ENCODE assay signal across 32 cellular contexts in genomic region chr9:121383715-121384114, GRCh38. TPM values are rescaled to one million over a fixed set of nuclear protein-coding genes. Genes with fewer than 3 reads are reported as not detected.
DNase-seq lines count a peak whose midpoint lies in the region; ATAC-seq, FAIRE-seq and TF ChIP-seq lines count a peak whose summit lies in the region.
"Had no signal": no experiment of that assay in that cellular context is flagged by ENCODE, and none has a peak within 500 bp of the region (broad histone marks: within the 10 kb centered on the region; RNA-seq: fewer than 3 reads in every experiment).

No MANE protein-coding gene starts in this region.

- H3K27me3 ChIP-seq in astrocyte (ENCODE audit: insufficient read depth, low read length) = no peaks in the 10 kb centered on the region
- H3K27me3 ChIP-seq in hepatocyte = no peaks in the 10 kb centered on the region
- no peaks in the 10 kb centered on the region for H3K27me3 ChIP-seq in left lung
- H3K27me3 ChIP-seq: right atrium auricular region, upper lobe of right lung had no signal

- intact Hi-C loops in left lung (cut with DNase I) = no loop called here

- H3K27ac Mint-ChIP-seq in astrocyte (ENCODE audit: unreplicated experiment) = no peak overlapping the region
- H3K27ac Mint-ChIP-seq: activated CD8-positive, alpha-beta memory T cell treated with anti-CD3 and anti-CD28 coated beads, Interleukin-2, amount 10 ng/mL, durations not matched to agents 7 days and 5 days; activated naive CD8-positive, alpha-beta T cell treated with anti-CD3 and anti-CD28 coated beads for 36 hours; CD4-positive, alpha-beta T cell; stimulated activated naive B cell treated with anti-CD40 and anti-IgM and Interleukin-4, amounts not matched to agents 10 μg/mL and 1 μg/mL and 100 μg/mL, for 72 hours had no signal

- H3K79me2 ChIP-seq in astrocyte (ENCODE audit: insufficient read depth, low read length) (no peaks in the 10 kb centered on the region), hepatocyte (no peaks in the 10 kb centered on the region)

- H3K9me2 ChIP-seq in hepatocyte (replicated peaks; ENCODE audit: insufficient read depth) = no peaks in the 10 kb centered on the region

- no peak for FAIRE-seq in astrocyte (lab: Jason Lieb, UNC)
- FAIRE-seq: A549, D721Med, GM19239, islet of Langerhans, small intestine had no signal

- H3K36me3 ChIP-seq in astrocyte (ENCODE audit: insufficient read depth, low read length) = no peaks in the 10 kb centered on the region
- no peaks in the 10 kb centered on the region for H3K36me3 ChIP-seq in hepatocyte (replicated peaks; ENCODE audit: insufficient read depth, low read depth)
- no peaks in the 10 kb centered on the region for H3K36me3 ChIP-seq in left lung
- H3K36me3 ChIP-seq: right atrium auricular region, upper lobe of right lung had no signal

- no peaks in the 10 kb centered on the region for H4K20me1 ChIP-seq in astrocyte (ENCODE audit: insufficient read depth, low read length)
- no peaks in the 10 kb centered on the region for H4K20me1 ChIP-seq in hepatocyte (ENCODE audit: insufficient read depth, poor library complexity, severe bottlenecking)

- WGBS in hepatocyte (ENCODE audit: low lambda C conversion rate, missing lambda C conversion rate) = 79% methylated on average over 6 of the region's 6 CpGs

- H3K27ac ChIP-seq in astrocyte (ENCODE audit: low read depth, low read length) = no peak overlapping the region
- no peak overlapping the region for H3K27ac ChIP-seq in hepatocyte
- no peak overlapping the region for H3K27ac ChIP-seq in left lung
- H3K27ac ChIP-seq: A549, coronary artery, KMS-11, right atrium auricular region, upper lobe of right lung had no signal

- H3K9ac ChIP-seq in astrocyte (ENCODE audit: low read length) = no peak overlapping the region
- H3K9ac ChIP-seq: KMS-11 had no signal

- H3K4me3 ChIP-seq in astrocyte (ENCODE audit: insufficient read depth, low read depth, low read length) (no peak overlapping the region), hepatocyte (no peak overlapping the region), left lung (no peak overlapping the region)
- H3K4me3 ChIP-seq: A549, coronary artery, right atrium auricular region, upper lobe of right lung had no signal

- H3K4me1 Mint-ChIP-seq in astrocyte (ENCODE audit: low read depth, unreplicated experiment) = peaks cover 5% of the 10 kb centered on the region
- H3K4me1 Mint-ChIP-seq: activated CD8-positive, alpha-beta memory T cell treated with anti-CD3 and anti-CD28 coated beads, Interleukin-2, amount 10 ng/mL, durations not matched to agents 7 days and 5 days; stimulated activated naive B cell treated with anti-CD40 and anti-IgM and Interleukin-4, amounts not matched to agents 10 μg/mL and 1 μg/mL and 100 μg/mL, for 72 hours had no signal

- no peaks in the 10 kb centered on the region for H3K9me3 Mint-ChIP-seq in astrocyte (ENCODE audit: unreplicated experiment)
- H3K9me3 Mint-ChIP-seq: activated naive CD8-positive, alpha-beta T cell treated with anti-CD3 and anti-CD28 coated beads for 36 hours; activated T-cell treated with anti-CD3 and anti-CD28 coated beads, Interleukin-2, amount 50 U/mL, for 4 hours; CD4-positive, alpha-beta T cell; stimulated activated naive B cell treated with anti-CD40 and anti-IgM and Interleukin-4, amounts not matched to agents 10 μg/mL and 1 μg/mL and 100 μg/mL, for 72 hours had no signal

- TF ChIP-seq CTCF in astrocyte (IDR thresholded peaks at IDR 0.05; ENCODE audit: insufficient read depth, low read depth, low read length) (no peak), GM10248 (IDR thresholded peaks at IDR 0.05; ENCODE audit: control extremely low read depth, extremely low read depth, low read depth, missing control alignments) (no peak), hepatocyte (IDR thresholded peaks at IDR 0.05; ENCODE audit: poor library complexity) (no peak), left lung (IDR thresholded peaks at IDR 0.05) (no peak)

- CTCF ChIA-PET in GM10248 (lab: Yijun Ruan, JAX) = interaction anchor here (1.1 to 2.8 kb wide), 2 partner anchors 16 to 64 kb away, joined by 5 to 16 read pairs; no protein-coding TSS in a partner anchor

- POLR2A ChIA-PET in GM10248 (lab: Yijun Ruan, JAX) = no interaction called here

- H3K27me3 Mint-ChIP-seq in astrocyte (ENCODE audit: low read depth, unreplicated experiment) = no peaks in the 10 kb centered on the region
- H3K27me3 Mint-ChIP-seq: activated naive CD8-positive, alpha-beta T cell treated with anti-CD3 and anti-CD28 coated beads for 36 hours; stimulated activated naive B cell treated with anti-CD40 and anti-IgM and Interleukin-4, amounts not matched to agents 10 μg/mL and 1 μg/mL and 100 μg/mL, for 72 hours had no signal

- no peak overlapping the region for H3K4me2 ChIP-seq in astrocyte (ENCODE audit: low read length)
- no peak overlapping the region for H3K4me2 ChIP-seq in hepatocyte
- H3K4me2 ChIP-seq: A549, KMS-11 had no signal

- DNase-seq in SIG-M5 treated with dmso at 0.1 percent for 504 hours (lab: John Stamatoyannopoulos, UW; ENCODE audit: unreplicated experiment) = peak; percentile 49
- no peak for DNase-seq in SIG-M5 (lab: John Stamatoyannopoulos, UW)
- DNase-seq in NCI-H524 treated with DMSO at 0.1 percent for 48 hours (lab: John Stamatoyannopoulos, UW) = peak; percentile 27
- no peak for DNase-seq in astrocyte (ENCODE audit: low read depth)
- no peak for DNase-seq in GM10248 (ENCODE audit: extremely low spot score)
- no peak for DNase-seq in hepatocyte (ENCODE audit: low spot score)
- DNase-seq in left lung = no peak
- DNase-seq: activated CD4-positive, alpha-beta T cell treated with anti-CD3 and anti-CD28 coated beads, Interleukin-2, amount 50 U/mL, for 4 hours; activated CD8-positive, alpha-beta memory T cell treated with anti-CD3 and anti-CD28 coated beads, Interleukin-2, amount 10 ng/mL, durations not matched to agents 7 days and 5 days; activated gamma-delta T cell; activated naive CD8-positive, alpha-beta T cell treated with anti-CD3 and anti-CD28 coated beads for 36 hours; activated T-cell treated with anti-CD3 and anti-CD28 coated beads, Interleukin-2, amount 50 U/mL, for 4 hours; aorta; CD4-positive, alpha-beta T cell; effector memory CD4-positive, alpha-beta T cell; glutamatergic neuron; left ventricle myocardium superior; MM.1S; NCI-H1436 treated with DMSO at 0.1 percent for 48 hours; small intestine; stimulated activated naive B cell treated with anti-CD40 and anti-IgM and Interleukin-4, amounts not matched to agents 10 μg/mL and 1 μg/mL and 100 μg/mL, for 72 hours; substantia nigra; upper lobe of right lung had no signal

- H3K36me3 Mint-ChIP-seq in astrocyte (ENCODE audit: low read depth, unreplicated experiment) = no peaks in the 10 kb centered on the region
- H3K36me3 Mint-ChIP-seq: activated CD8-positive, alpha-beta memory T cell treated with anti-CD3 and anti-CD28 coated beads, Interleukin-2, amount 10 ng/mL, durations not matched to agents 7 days and 5 days; activated naive CD8-positive, alpha-beta T cell treated with anti-CD3 and anti-CD28 coated beads for 36 hours had no signal

- peaks cover 5% of the 10 kb centered on the region for H3K4me1 ChIP-seq in astrocyte (ENCODE audit: insufficient read depth, low read length)
- no peaks in the 10 kb centered on the region for H3K4me1 ChIP-seq in hepatocyte (ENCODE audit: insufficient read depth)
- peaks cover 0 to 3% of the 10 kb centered on the region in 2 donors for H3K4me1 ChIP-seq in left lung
- H3K4me1 ChIP-seq: A549, right atrium auricular region, upper lobe of right lung had no signal

- H2AFZ ChIP-seq in astrocyte (ENCODE audit: low read depth, low read length) (peak overlapping the region; percentile 11), hepatocyte (no peak overlapping the region)

- ATAC-seq in left lung (no peak), HG03097 (IDR thresholded peaks at IDR 0.05; ENCODE audit: low FRiP score, unreplicated experiment) (no peak)
- ATAC-seq: A549; activated CD4-positive, CD25-positive, alpha-beta regulatory T cell treated with anti-CD3 and anti-CD28 coated beads, Interleukin-2, amount 50 U/mL, for 24 hours; activated CD8-positive, alpha-beta memory T cell treated with anti-CD3 and anti-CD28 coated beads, Interleukin-2, amount 10 ng/mL, durations not matched to agents 7 days and 5 days; activated T-cell treated with anti-CD3 and anti-CD28 coated beads, Interleukin-2, amount 50 U/mL, for 4 hours; left ventricle myocardium superior; stimulated activated naive B cell treated with anti-CD40 and anti-IgM and Interleukin-4, amounts not matched to agents 10 μg/mL and 1 μg/mL and 100 μg/mL, for 72 hours; upper lobe of right lung had no signal

- H3K4me3 Mint-ChIP-seq in astrocyte (ENCODE audit: unreplicated experiment) = no peak overlapping the region
- H3K4me3 Mint-ChIP-seq: activated CD8-positive, alpha-beta memory T cell treated with anti-CD3 and anti-CD28 coated beads, Interleukin-2, amount 10 ng/mL, durations not matched to agents 7 days and 5 days; activated naive CD8-positive, alpha-beta T cell treated with anti-CD3 and anti-CD28 coated beads for 36 hours; activated T-cell treated with anti-CD3 and anti-CD28 coated beads, Interleukin-2, amount 50 U/mL, for 4 hours; CD4-positive, alpha-beta T cell; stimulated activated naive B cell treated with anti-CD40 and anti-IgM and Interleukin-4, amounts not matched to agents 10 μg/mL and 1 μg/mL and 100 μg/mL, for 72 hours had no signal

- H3K9me3 ChIP-seq in astrocyte (ENCODE audit: insufficient read depth, low read depth, low read length) (no peaks in the 10 kb centered on the region), hepatocyte (ENCODE audit: low read depth) (no peaks in the 10 kb centered on the region), left lung (no peaks in the 10 kb centered on the region)
- H3K9me3 ChIP-seq: A549, right atrium auricular region, upper lobe of right lung had no signal

RNA-seq across cellular contexts. Expression of gene STOM, which starts 13.7 kb away (rescaled TPM):
- total RNA-seq in astrocyte = 8.7 and 10.3 TPM in 2 replicates
- total RNA-seq in hepatocyte = 130 and 156 TPM in 2 replicates
- polyA plus RNA-seq in hepatocyte = 85.5 and 93.7 TPM in 2 replicates
- total RNA-seq in left lung = 100 to 1,000 TPM; 496 to 576 TPM

Comparison
In these comparisons a context has a peak if more than half of its experiments do, and no peak if none do; other contexts are left out.
1. DNase-seq: peak in SIG-M5 treated with dmso at 0.1 percent for 504 hours (single experiment) and NCI-H524 treated with DMSO at 0.1 percent for 48 hours (single experiment); none in SIG-M5 (single experiment), astrocyte (single experiment), GM10248 (single experiment), hepatocyte (single experiment) and left lung (0 of 2).
2. RNA of gene STOM, which starts 13.7 kb away (total RNA-seq): 496 to 576 TPM in left lung and 130 to 156 TPM in hepatocyte; 8.7 to 10.3 TPM in astrocyte; every median in the first group is over 10 times any median in the second.